ENCODE assay signal across 16 cellular contexts in genomic region chr4:88583643-88584470, GRCh38. TPM values are rescaled to one million over a fixed set of nuclear protein-coding genes. Genes with fewer than 3 reads are reported as not detected.
DNase-seq lines count a peak whose midpoint lies in the region; ATAC-seq and TF ChIP-seq lines count a peak whose summit lies in the region.
"Had no signal": no experiment of that assay in that cellular context is flagged by ENCODE, and none has a peak within 500 bp of the region (broad histone marks: within the 10 kb centered on the region; RNA-seq: fewer than 3 reads in every experiment).

No MANE protein-coding gene starts in this region.

- H3K27me3 Mint-ChIP-seq in H9 (ENCODE audit: low read depth) = no peaks in the 10 kb centered on the region

- H3K4me3 ChIP-seq in right cardiac atrium (ENCODE audit: low read length) (no peak overlapping the region), smooth muscle cell (no peak overlapping the region)

- no peak overlapping the region for H2BK20ac ChIP-seq in H9 (ENCODE audit: low read depth, low read length, poor library complexity, severe bottlenecking)

- H3K27ac ChIP-seq in H9 (ENCODE audit: insufficient read length, low read depth, low read length) (no peak overlapping the region), right cardiac atrium (ENCODE audit: low read length) (no peak overlapping the region), smooth muscle cell (ENCODE audit: low read depth) (no peak overlapping the region)
- H3K27ac ChIP-seq: HL-60, RWPE1 had no signal

- H3K9me3 Mint-ChIP-seq in H9 = peaks cover 0 to 4% of the 10 kb centered on the region in 2 experiments; a peak in 2 of 5 replicates

- peak; percentile 76 to 84 for ATAC-seq in right cardiac atrium

- no peak overlapping the region for H3K14ac ChIP-seq in H9 (ENCODE audit: insufficient read depth, low read length)

- H3T11ph ChIP-seq in H9 (ENCODE audit: low read length) = peak overlapping the region; percentile 9

- H3K56ac ChIP-seq in H9 (ENCODE audit: insufficient read length, low read depth, low read length) = no peak overlapping the region

- H3K4me1 ChIP-seq in H9 (ENCODE audit: insufficient read depth, low read length) (no peaks in the 10 kb centered on the region), right cardiac atrium (ENCODE audit: control insufficient read depth, insufficient read depth, low read length) (no peaks in the 10 kb centered on the region), smooth muscle cell (ENCODE audit: low read depth) (no peaks in the 10 kb centered on the region)

- no peak overlapping the region for H4K91ac ChIP-seq in H9 (ENCODE audit: insufficient read length, low read depth, low read length)

- no peak overlapping the region for H4K8ac ChIP-seq in H9 (replicated peaks; ENCODE audit: insufficient read length, low read depth, low read length)

- no peak overlapping the region for H3K4me2 ChIP-seq in H9 (ENCODE audit: insufficient read depth, insufficient read length, low read length)
- no peak overlapping the region for H3K4me2 ChIP-seq in smooth muscle cell

- no peak overlapping the region for H2BK12ac ChIP-seq in H9 (ENCODE audit: insufficient read length, low read depth, low read length)

- no peak overlapping the region for H3K23ac ChIP-seq in H9 (ENCODE audit: insufficient read length, low read depth, low read length)

- no peaks in the 10 kb centered on the region for H3K23me2 ChIP-seq in H9 (ENCODE audit: insufficient read length, low read depth, low read length, poor library complexity, severe bottlenecking)

- intact Hi-C loops in right cardiac atrium (cut with DNase I) = no loop called here

- H4K20me1 ChIP-seq in H9 (ENCODE audit: control insufficient read depth, insufficient read depth, insufficient read length) = no peaks in the 10 kb centered on the region
- H4K20me1 ChIP-seq in smooth muscle cell (ENCODE audit: low read depth) = no peaks in the 10 kb centered on the region

- no peak overlapping the region for H3K4ac ChIP-seq in H9 (ENCODE audit: low read depth, low read length)

- no peak for TF ChIP-seq CTCF in H9 (conservative IDR thresholded peaks at IDR 0.05)
- TF ChIP-seq CTCF in smooth muscle cell (IDR thresholded peaks at IDR 0.05; ENCODE audit: borderline replicate concordance, insufficient read depth, poor library complexity, severe bottlenecking) = no peak

- H2AK5ac ChIP-seq in H9 (ENCODE audit: insufficient read length, low read length) = no peak overlapping the region

- peaks cover 6 to 11% of the 10 kb centered on the region in 2 experiments; a peak in 3 of 4 replicates for H3K4me1 Mint-ChIP-seq in H9

- H2AFZ ChIP-seq in H9 (ENCODE audit: low read length) (no peak overlapping the region), smooth muscle cell (ENCODE audit: low read depth) (no peak overlapping the region)

- H3K9ac ChIP-seq in H9 (ENCODE audit: extremely low read depth, insufficient read length, low read length) (no peak overlapping the region), smooth muscle cell (ENCODE audit: low read depth) (no peak overlapping the region)

- H3K9me3 ChIP-seq in H9 (ENCODE audit: control insufficient read depth, low read depth, low read length) (no peaks in the 10 kb centered on the region), right cardiac atrium (ENCODE audit: control insufficient read depth, low read length) (no peaks in the 10 kb centered on the region), smooth muscle cell (replicated peaks; ENCODE audit: low read depth) (no peaks in the 10 kb centered on the region)

- DNase-seq in NCI-H2171 treated with DMSO at 0.1 percent for 48 hours (lab: John Stamatoyannopoulos, UW) (peak; percentile 43), NCI-H2171 (lab: John Stamatoyannopoulos, UW) (no peak), H9 (no peak), cerebellar nuclear complex (lab: John Stamatoyannopoulos, UW) (peak; percentile 60 to 64), right cardiac atrium (no peak), T1000 (lab: John Stamatoyannopoulos, UW) (no peak), smooth muscle cell (lab: John Stamatoyannopoulos, UW; ENCODE audit: unreplicated experiment) (no peak)
- DNase-seq in stimulated activated CD4-positive, alpha-beta T cell treated with anti-CD3 and anti-CD28 coated beads, Interleukin-2, amount 100 ng/mL, for 24 hours = no peak
- DNase-seq: 8988T, DMS53, GOT3, KG1, NCI-H1092, NCI-H526 had no signal

- no peaks in the 10 kb centered on the region for H3K79me1 ChIP-seq in H9 (ENCODE audit: insufficient read depth, low read depth, low read length, poor library complexity, severe bottlenecking)

- no peak overlapping the region for H3K18ac ChIP-seq in H9 (ENCODE audit: insufficient read length, low read depth, low read length)

- H3K36me3 Mint-ChIP-seq in H9 (ENCODE audit: insufficient read depth in 1 of 3, low read depth in 3 of 3) = no peaks in the 10 kb centered on the region

- no peak overlapping the region for H3K27ac Mint-ChIP-seq in H9

- H3F3A ChIP-seq in smooth muscle cell (ENCODE audit: low read depth) = no peaks in the 10 kb centered on the region

- H3K4me3 Mint-ChIP-seq in H9 = no peak overlapping the region

- H2BK120ac ChIP-seq in H9 (ENCODE audit: low read depth, low read length, poor library complexity, severe bottlenecking) = no peak overlapping the region

- H4K5ac ChIP-seq in H9 (ENCODE audit: insufficient read length, low read depth, low read length) = no peak overlapping the region

- H3K27me3 ChIP-seq in H9 (ENCODE audit: insufficient read depth, low read length) (no peaks in the 10 kb centered on the region), right cardiac atrium (ENCODE audit: control insufficient read depth, insufficient read depth) (no peaks in the 10 kb centered on the region), smooth muscle cell (ENCODE audit: low read depth) (no peaks in the 10 kb centered on the region)

- no CpG with 5 or more reads among the region's 3 CpGs for WGBS in H9 (ENCODE audit: extremely low coverage, insufficient read length, low lambda C conversion rate)
- 91% methylated on average over 3 of the region's 3 CpGs for WGBS in right cardiac atrium
- WGBS in smooth muscle cell (ENCODE audit: low lambda C conversion rate) = 98% methylated on average over 3 of the region's 3 CpGs

- no peaks in the 10 kb centered on the region for H3K36me3 ChIP-seq in smooth muscle cell (ENCODE audit: low read depth)

- H2BK5ac ChIP-seq in H9 (ENCODE audit: insufficient read length, low read length) = no peak overlapping the region

- H2BK15ac ChIP-seq in H9 (ENCODE audit: low read depth, low read length) = no peak overlapping the region

- H3K79me2 ChIP-seq in H9 (ENCODE audit: insufficient read depth, low read length) = no peaks in the 10 kb centered on the region
- no peaks in the 10 kb centered on the region for H3K79me2 ChIP-seq in smooth muscle cell (ENCODE audit: low read depth)

RNA-seq across cellular contexts. Expression of gene HERC3, which starts 8.4 kb away (rescaled TPM):
- total RNA-seq in H9 (2021) = 2.9 and 3.1 TPM in 2 replicates
- 10 to 100 TPM; 42.4 to 60.6 (median 50.9) TPM for total RNA-seq in right cardiac atrium
- 18.0 TPM for polyA plus RNA-seq in right cardiac atrium
- 20.2 and 22.8 TPM in 2 replicates for total RNA-seq in smooth muscle cell
- polyA plus RNA-seq in smooth muscle cell = 14.5 and 15.4 TPM in 2 replicates

Comparison
In these comparisons a context has a peak if more than half of its experiments do, and no peak if none do; other contexts are left out.
1. DNase-seq: peak in NCI-H2171 treated with DMSO at 0.1 percent for 48 hours (single experiment) and cerebellar nuclear complex (2 of 2); none in NCI-H2171 (single experiment), H9 (single experiment), right cardiac atrium (0 of 3), T1000 (single experiment), smooth muscle cell (single experiment) and stimulated activated CD4-positive, alpha-beta T cell treated with anti-CD3 and anti-CD28 coated beads, Interleukin-2, amount 100 ng/mL, for 24 hours (0 of 2).